23 cellular contexts compared by ENCODE assay signal in the genomic region with DNA sequence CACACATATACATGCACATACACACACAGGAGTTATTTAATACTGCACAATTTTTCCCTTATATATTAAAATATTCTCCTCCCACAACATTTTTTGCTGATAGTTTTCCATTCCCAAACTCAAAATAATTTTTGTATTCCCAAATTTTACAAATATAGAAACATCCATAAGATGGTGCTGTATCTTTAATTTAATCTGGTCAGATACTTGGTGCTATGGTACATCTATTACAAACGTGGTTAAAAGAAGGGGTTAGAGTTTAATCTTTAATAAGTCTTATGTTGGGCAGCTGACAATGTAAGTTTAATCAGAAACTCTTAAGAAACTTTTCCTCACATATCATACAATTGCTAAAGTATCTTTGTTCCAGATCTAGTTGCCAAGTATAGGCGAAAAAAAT. TPM values are rescaled to one million over a fixed set of nuclear protein-coding genes. Genes with fewer than 3 reads are reported as not detected.
A peak's percentile ranks its signal among the peaks of the same experiment; 100 is the strongest.
DNase-seq lines count a peak whose midpoint lies in the region; ATAC-seq, FAIRE-seq and TF ChIP-seq lines count a peak whose summit lies in the region.
"Had no signal": no experiment of that assay in that cellular context is flagged by ENCODE, and none has a peak within 500 bp of the region (broad histone marks: within the 10 kb centered on the region; RNA-seq: fewer than 3 reads in every experiment).

No MANE protein-coding gene starts in this region.

- H3K36me3 ChIP-seq in kidney (ENCODE audit: control insufficient read depth in 1 of 2, insufficient read depth in 2 of 2, low read length in 2 of 2): no peaks in the 10 kb centered on the region
- H3K36me3 ChIP-seq: tibial artery had no signal

- intact Hi-C loops in kidney (cut with DNase I): no loop called here

- DNase-seq in COR-L47 (lab: John Stamatoyannopoulos, UW) (peak; percentile 38), LNCaP clone FGC (ENCODE audit: low read depth) (no peak), kidney (no peak), NCI-H2171 (lab: John Stamatoyannopoulos, UW) (no peak), epidermal melanocyte (ENCODE audit: insufficient read length, low spot score) (no peak)
- DNase-seq: activated CD4-positive, alpha-beta T cell treated with anti-CD3 and anti-CD28 coated beads, Interleukin-2, amount 50 U/mL, for 1 hour; activated naive CD4-positive, alpha-beta T cell treated with anti-CD3 and anti-CD28 coated beads, Interleukin-2, amount 10 ng/mL, durations not matched to agents 7 days and 5 days; amygdala; CD4-positive, alpha-beta memory T cell; central memory CD4-positive, alpha-beta T cell; DMS79 treated with DMSO at 0.1 percent for 48 hours; dorsolateral prefrontal cortex; H9; head of caudate nucleus; Karpas-422; NCI-H2029; tibial artery had no signal

- H3K27ac ChIP-seq in VCaP (no peak overlapping the region), kidney (ENCODE audit: low read depth in 2 of 2, low read length in 2 of 2) (no peak overlapping the region)
- H3K27ac ChIP-seq: dorsolateral prefrontal cortex, tibial artery had no signal

- H3K9ac ChIP-seq in kidney (ENCODE audit: low read length in 2 of 2): no peak overlapping the region

- FAIRE-seq in kidney (lab: Jason Lieb, UNC): peak; percentile 42
- FAIRE-seq: endothelial cell of umbilical vein, RCC 7860 had no signal

- TF ChIP-seq CTCF in LNCaP clone FGC (IDR thresholded peaks at IDR 0.05; ENCODE audit: control insufficient read depth, extremely low read depth, insufficient read depth) (peak; percentile 35), VCaP (conservative IDR thresholded peaks at IDR 0.05) (peak; percentile 53), kidney (IDR thresholded peaks at IDR 0.05; ENCODE audit: borderline replicate concordance, extremely low read depth, insufficient read depth) (no peak)

- ATAC-seq in GM19467 (IDR thresholded peaks at IDR 0.05; ENCODE audit: unreplicated experiment): no peak
- ATAC-seq: WTC11 had no signal

- H3K4me3 ChIP-seq in LNCaP clone FGC (ENCODE audit: low read depth, low read length) (no peak overlapping the region), kidney (ENCODE audit: low read length in 2 of 2) (no peak overlapping the region)
- H3K4me3 ChIP-seq: dorsolateral prefrontal cortex, tibial artery had no signal

- H3K4me1 ChIP-seq in kidney (ENCODE audit: control insufficient read depth in 1 of 2, insufficient read depth in 1 of 2, low read depth in 1 of 2, low read length in 2 of 2): no peaks in the 10 kb centered on the region
- H3K4me1 ChIP-seq: tibial artery had no signal

- no peaks in the 10 kb centered on the region for H3K9me3 ChIP-seq in kidney (ENCODE audit: control insufficient read depth in 1 of 2, low read length in 2 of 2)
- H3K9me3 ChIP-seq: tibial artery had no signal

RNA-seq across cellular contexts. Expression of a gene that starts 10.2 kb away (rescaled TPM):
- total RNA-seq in kidney: 33.0 TPM
- 39.9 TPM for polyA plus RNA-seq in kidney (ENCODE audit: insufficient read depth, low read depth, low replicate concordance)
- total RNA-seq: activated T-helper 1 cell treated with anti-CD3 and anti-CD28 coated beads, Interleukin-12 subunit alpha, Interleukin-12 subunit beta, Interleukin-2, Interleukin-4 antibody, amounts not matched to agents 30 ng/mL and 10 ng/mL and 1 ng/mL, durations not matched to agents 14 hours and 24 hours and 36 hours; CD4-positive, alpha-beta memory T cell had no signal
- polyA plus RNA-seq: CD4-positive, alpha-beta memory T cell had no signal
